21 cellular contexts compared by ENCODE assay signal in genomic region chr16:87575027-87575804, GRCh38. TPM values are rescaled to one million over a fixed set of nuclear protein-coding genes. Genes with fewer than 3 reads are reported as not detected.
DNase-seq lines count a peak whose midpoint lies in the region; ATAC-seq and TF ChIP-seq lines count a peak whose summit lies in the region.
"Had no signal": no experiment of that assay in that cellular context is flagged by ENCODE, and none has a peak within 500 bp of the region (broad histone marks: within the 10 kb centered on the region; RNA-seq: fewer than 3 reads in every experiment).

No MANE protein-coding gene starts in this region.

- no peaks in the 10 kb centered on the region for H3K27me3 ChIP-seq in mesendoderm (ENCODE audit: insufficient read depth, low read length, poor library complexity)
- H3K27me3 ChIP-seq: Peyer's patch, right lobe of liver, tibial nerve had no signal

- H2BK15ac ChIP-seq in mesendoderm (replicated peaks; ENCODE audit: low read depth) = no peak overlapping the region

- H3K4me1 ChIP-seq in mesendoderm (ENCODE audit: control insufficient read depth, low read depth, low read length) = peaks cover 2% of the 10 kb centered on the region

- H3K56ac ChIP-seq in mesendoderm (ENCODE audit: low read length) = peak overlapping the region; percentile 68

- H3K27me3 Mint-ChIP-seq in activated CD8-positive, alpha-beta memory T cell treated with anti-CD3 and anti-CD28 coated beads, Interleukin-2, amount 10 ng/mL, durations not matched to agents 7 days and 5 days = peaks cover 14% of the 10 kb centered on the region

- no peak overlapping the region for H2BK5ac ChIP-seq in mesendoderm (ENCODE audit: low read length)

- no peaks in the 10 kb centered on the region for H3K36me3 Mint-ChIP-seq in activated CD8-positive, alpha-beta memory T cell treated with anti-CD3 and anti-CD28 coated beads, Interleukin-2, amount 10 ng/mL, durations not matched to agents 7 days and 5 days

- no peaks in the 10 kb centered on the region for H3K9me3 Mint-ChIP-seq in activated CD8-positive, alpha-beta memory T cell treated with anti-CD3 and anti-CD28 coated beads, Interleukin-2, amount 10 ng/mL, durations not matched to agents 7 days and 5 days (ENCODE audit: low read depth)

- H3K18ac ChIP-seq in mesendoderm (ENCODE audit: low read length) = peak overlapping the region; percentile 22

- H3K23ac ChIP-seq in mesendoderm (ENCODE audit: low read length) = no peak overlapping the region

- no peaks in the 10 kb centered on the region for H3K36me3 ChIP-seq in mesendoderm (ENCODE audit: control insufficient read depth, insufficient read depth, low read length)
- H3K36me3 ChIP-seq: esophagus muscularis mucosa, Peyer's patch, right lobe of liver, tibial nerve had no signal

- H2AK5ac ChIP-seq in mesendoderm (ENCODE audit: low read length) = no peak overlapping the region

- no peaks in the 10 kb centered on the region for H3K79me1 ChIP-seq in mesendoderm (ENCODE audit: low read length)

- no peak for ATAC-seq in HG03045 (IDR thresholded peaks at IDR 0.05; ENCODE audit: unreplicated experiment)
- ATAC-seq in activated CD8-positive, alpha-beta memory T cell treated with anti-CD3 and anti-CD28 coated beads, Interleukin-2, amount 10 ng/mL, durations not matched to agents 7 days and 5 days = no peak
- ATAC-seq: activated CD4-positive, CD25-positive, alpha-beta regulatory T cell treated with anti-CD3 and anti-CD28 coated beads, Interleukin-2, amount 50 U/mL, for 24 hours had no signal

- H3K4me2 ChIP-seq in mesendoderm (ENCODE audit: low read length) = peak overlapping the region; percentile 20

- WGBS in mesendoderm (ENCODE audit: extremely low coverage, insufficient coverage, low lambda C conversion rate) = no CpG with 5 or more reads among the region's 13 CpGs

- DNase-seq in ELR (ENCODE audit: low read depth) (peak; percentile 20), HuH-7 (ENCODE audit: low spot score) (peak; percentile 76), choroid plexus epithelial cell (ENCODE audit: low read depth) (peak; percentile 15), mesendoderm (peak; percentile 85), NCI-H2196 treated with DMSO at 0.1 percent for 48 hours (lab: John Stamatoyannopoulos, UW; ENCODE audit: unreplicated experiment) (no peak), NCI-H526 treated with DMSO at 0.1 percent for 48 hours (lab: John Stamatoyannopoulos, UW) (no peak)
- DNase-seq in activated CD8-positive, alpha-beta memory T cell treated with anti-CD3 and anti-CD28 coated beads, Interleukin-2, amount 10 ng/mL, durations not matched to agents 7 days and 5 days = no peak
- DNase-seq: activated CD8-positive, alpha-beta memory T cell treated with anti-CD3 and anti-CD28 coated beads, Interleukin-2, amount 50 U/mL, for 4 hours; activated naive CD4-positive, alpha-beta T cell; COR-L47; dermis blood vessel endothelial cell; GM23248; hypothalamus; mammary epithelial cell; Peyer's patch; right lobe of liver; T-helper 1 cell had no signal

- no peaks in the 10 kb centered on the region for H3K79me2 ChIP-seq in mesendoderm (ENCODE audit: control insufficient read depth, insufficient read depth, low read length)

- CTCF ChIA-PET in activated CD8-positive, alpha-beta memory T cell treated with anti-CD3 and anti-CD28 coated beads, Interleukin-2, amount 10 ng/mL, durations not matched to agents 7 days and 5 days (lab: Charles Lee) = no interaction called here

- no peak overlapping the region for H3K27ac Mint-ChIP-seq in activated CD8-positive, alpha-beta memory T cell treated with anti-CD3 and anti-CD28 coated beads, Interleukin-2, amount 10 ng/mL, durations not matched to agents 7 days and 5 days

- H4K5ac ChIP-seq in mesendoderm (ENCODE audit: low read length) = no peak overlapping the region

- no peak overlapping the region for H3K4ac ChIP-seq in mesendoderm (ENCODE audit: low read depth, low read length)

- H2BK120ac ChIP-seq in mesendoderm (ENCODE audit: low read depth, low read length) = no peak overlapping the region

- no peaks in the 10 kb centered on the region for H3K4me1 Mint-ChIP-seq in activated CD8-positive, alpha-beta memory T cell treated with anti-CD3 and anti-CD28 coated beads, Interleukin-2, amount 10 ng/mL, durations not matched to agents 7 days and 5 days

- peak overlapping the region; percentile 19 for H3K9ac ChIP-seq in mesendoderm (ENCODE audit: low read length)
- H3K9ac ChIP-seq: GM23248 had no signal

- peak; percentile 26 for TF ChIP-seq CTCF in choroid plexus epithelial cell (conservative IDR thresholded peaks at IDR 0.05; ENCODE audit: low read depth, low read length)

- H3K27ac ChIP-seq in mesendoderm (ENCODE audit: low read depth, low read length) = no peak overlapping the region
- H3K27ac ChIP-seq: esophagus muscularis mucosa, GM23248, Peyer's patch, right lobe of liver, tibial nerve had no signal

- H3K4me3 ChIP-seq in choroid plexus epithelial cell (ENCODE audit: low read depth, low read length) = no peak overlapping the region
- no peak overlapping the region for H3K4me3 ChIP-seq in mesendoderm (ENCODE audit: low read length)
- H3K4me3 ChIP-seq: esophagus muscularis mucosa, GM23248, Peyer's patch, right lobe of liver, tibial nerve had no signal

- no peak overlapping the region for H3K4me3 Mint-ChIP-seq in activated CD8-positive, alpha-beta memory T cell treated with anti-CD3 and anti-CD28 coated beads, Interleukin-2, amount 10 ng/mL, durations not matched to agents 7 days and 5 days

- no peak overlapping the region for H4K8ac ChIP-seq in mesendoderm (ENCODE audit: low read depth, low read length)

RNA-seq across cellular contexts. Expression of gene JPH3, which starts 27.1 kb away (rescaled TPM):
- 9.3 TPM for polyA plus RNA-seq in mesendoderm (2013, experiment 1 of 2)
- polyA plus RNA-seq in mesendoderm (2013, experiment 2 of 2) = 10.2 TPM
- not detected for total RNA-seq in activated CD8-positive, alpha-beta memory T cell treated with anti-CD3 and anti-CD28 coated beads, Interleukin-2, amount 10 ng/mL, durations not matched to agents 7 days and 5 days
- total RNA-seq: GM23248, mammary epithelial cell had no signal
- polyA plus RNA-seq: GM23248, mammary epithelial cell had no signal

Comparison
In these comparisons a context has a peak if more than half of its experiments do, and no peak if none do; other contexts are left out.
1. DNase-seq: peak in ELR (single experiment), HuH-7 (single experiment), choroid plexus epithelial cell (single experiment) and mesendoderm (single experiment); none in NCI-H2196 treated with DMSO at 0.1 percent for 48 hours (single experiment), activated CD8-positive, alpha-beta memory T cell treated with anti-CD3 and anti-CD28 coated beads, Interleukin-2, amount 10 ng/mL, durations not matched to agents 7 days and 5 days (single experiment) and NCI-H526 treated with DMSO at 0.1 percent for 48 hours (single experiment).